In genomic region chr5:102807878-102808502, GRCh38 we compare ENCODE assay signal across 9 cellular contexts. TPM values are rescaled to one million over a fixed set of nuclear protein-coding genes. Genes with fewer than 3 reads are reported as not detected.
DNase-seq lines count a peak whose midpoint lies in the region; ATAC-seq and TF ChIP-seq lines count a peak whose summit lies in the region.
"Had no signal": no experiment of that assay in that cellular context is flagged by ENCODE, and none has a peak within 500 bp of the region (broad histone marks: within the 10 kb centered on the region; RNA-seq: fewer than 3 reads in every experiment).

No MANE protein-coding gene starts in this region.

- TF ChIP-seq CTCF in epithelial cell of proximal tubule (conservative IDR thresholded peaks at IDR 0.05; ENCODE audit: low read depth, low read length), result no peak

- no peaks in the 10 kb centered on the region for H3K36me3 ChIP-seq in skeletal muscle satellite cell (ENCODE audit: insufficient read depth, low read length)
- H3K36me3 ChIP-seq: esophagus muscularis mucosa had no signal

- no peaks in the 10 kb centered on the region for H3K9me3 ChIP-seq in skeletal muscle satellite cell (replicated peaks; ENCODE audit: low read length)
- H3K9me3 ChIP-seq: esophagus muscularis mucosa had no signal

- H3K4me2 ChIP-seq in skeletal muscle satellite cell (ENCODE audit: low read length), result peak overlapping the region; percentile 7

- H3K9ac ChIP-seq in skeletal muscle satellite cell (ENCODE audit: low read depth, low read length), result peak overlapping the region; percentile 2

- DNase-seq in NCI-H2171 treated with DMSO at 0.1 percent for 48 hours (lab: John Stamatoyannopoulos, UW) (peak; percentile 65), NCI-H2171 (lab: John Stamatoyannopoulos, UW) (no peak), NCI-H524 (lab: John Stamatoyannopoulos, UW) (peak; percentile 9 to 75), epithelial cell of proximal tubule (ENCODE audit: low read depth) (peak; percentile 37)
- no peak for DNase-seq in stimulated activated CD4-positive, alpha-beta T cell treated with anti-CD3 and anti-CD28 coated beads, Interleukin-4, amount 100 ng/mL, for 24 hours

- no peak for ATAC-seq in GM18907 (IDR thresholded peaks at IDR 0.05; ENCODE audit: unreplicated experiment)
- ATAC-seq in HG03354 (IDR thresholded peaks at IDR 0.05; ENCODE audit: poor library complexity, severe bottlenecking, unreplicated experiment), result no peak

- H3K4me1 ChIP-seq in skeletal muscle satellite cell (ENCODE audit: control insufficient read depth, insufficient read depth, low read length), result peaks cover 35% of the 10 kb centered on the region

- no peaks in the 10 kb centered on the region for H3K27me3 ChIP-seq in skeletal muscle satellite cell (ENCODE audit: control insufficient read depth, insufficient read depth, low read length)
- H3K27me3 ChIP-seq: esophagus muscularis mucosa had no signal

- no peak overlapping the region for H3K4me3 ChIP-seq in epithelial cell of proximal tubule (ENCODE audit: low read depth, low read length)
- no peak overlapping the region for H3K4me3 ChIP-seq in skeletal muscle satellite cell (ENCODE audit: low read length)
- H3K4me3 ChIP-seq: esophagus muscularis mucosa had no signal

RNA-seq across cellular contexts. Expression of gene PAM, which starts 52.9 kb away (rescaled TPM):
- total RNA-seq in epithelial cell of proximal tubule, result 94.5 and 200 TPM in 2 replicates
- 130 and 148 TPM in 2 replicates for total RNA-seq in skeletal muscle satellite cell (2012; rRNA removed)

Comparison
In these comparisons a context has a peak if more than half of its experiments do, and no peak if none do; other contexts are left out.
1. DNase-seq: peak in NCI-H2171 treated with DMSO at 0.1 percent for 48 hours (single experiment), NCI-H524 (2 of 2) and epithelial cell of proximal tubule (single experiment); none in NCI-H2171 (single experiment) and stimulated activated CD4-positive, alpha-beta T cell treated with anti-CD3 and anti-CD28 coated beads, Interleukin-4, amount 100 ng/mL, for 24 hours (single experiment).